In genomic region chr1:167227934-167228378, GRCh38 we compare ENCODE assay signal across 14 cellular contexts. TPM values are rescaled to one million over a fixed set of nuclear protein-coding genes. Genes with fewer than 3 reads are reported as not detected.
A peak's percentile ranks its signal among the peaks of the same experiment; 100 is the strongest.
DNase-seq lines count a peak whose midpoint lies in the region; ATAC-seq, FAIRE-seq and TF ChIP-seq lines count a peak whose summit lies in the region.
"Had no signal": no experiment of that assay in that cellular context is flagged by ENCODE, and none has a peak within 500 bp of the region (broad histone marks: within the 10 kb centered on the region; RNA-seq: fewer than 3 reads in every experiment).

No MANE protein-coding gene starts in this region.

- H3K27ac ChIP-seq in HEK293 (ENCODE audit: extremely low read depth, low read depth, low read length) (no peak overlapping the region), mesodermal cell (ENCODE audit: low read depth, low read length, severe bottlenecking) (peak overlapping the region; percentile 13)

- CTCF ChIA-PET in HEK293 (lab: Yijun Ruan, JAX): interaction anchor here (0.6 kb wide), 2 partner anchors 9 to 460 kb away, joined by 3 read pairs; no protein-coding TSS in a partner anchor

- H3K4me3 ChIP-seq in HEK293 (ENCODE audit: low read depth, low read length) (no peak overlapping the region), bronchial epithelial cell (ENCODE audit: low read depth, low read length) (no peak overlapping the region), mesodermal cell (ENCODE audit: extremely low read depth, insufficient read depth, low read length, poor library complexity, severe bottlenecking) (no peak overlapping the region)

- 30 to 31% methylated on average over 2 of the region's 2 CpGs for WGBS in mesodermal cell (ENCODE audit: insufficient coverage in 2 of 2), 2 experiments

- H3K9me3 ChIP-seq in HEK293 (ENCODE audit: control insufficient read depth, insufficient read depth, low read depth, low read length) (no peaks in the 10 kb centered on the region), mesodermal cell (ENCODE audit: control insufficient read depth, low read length) (no peaks in the 10 kb centered on the region)

- no peaks in the 10 kb centered on the region for H3K27me3 ChIP-seq in bronchial epithelial cell (ENCODE audit: control insufficient read depth, insufficient read depth, low read length)

- POLR2A ChIA-PET in HEK293 (lab: Yijun Ruan, JAX): no interaction called here

- no peak for FAIRE-seq in bronchial epithelial cell (lab: Jason Lieb, UNC)
- FAIRE-seq: endometrium had no signal

- peak; percentile 36 for DNase-seq in NCI-H226
- peak; percentile 64 for DNase-seq in bronchial epithelial cell (ENCODE audit: low read depth)
- DNase-seq in GM13976 (ENCODE audit: low spot score): no peak
- DNase-seq: activated CD8-positive, alpha-beta memory T cell treated with anti-CD3 and anti-CD28 coated beads for 24 hours; C1 segment of cervical spinal cord; head of caudate nucleus; NCI-H1105 treated with DMSO at 0.1 percent for 48 hours; NCI-H510A treated with DMSO at 0.1 percent for 48 hours; T1000 had no signal

- H3K36me3 ChIP-seq in HEK293 (ENCODE audit: control insufficient read depth in 2 of 2, insufficient read depth in 1 of 2, low read length in 2 of 2) (no peaks in the 10 kb centered on the region), bronchial epithelial cell (ENCODE audit: control insufficient read depth, insufficient read depth, low read length) (no peaks in the 10 kb centered on the region), mesodermal cell (ENCODE audit: control insufficient read depth, insufficient read depth, low read length) (no peaks in the 10 kb centered on the region)

- in situ Hi-C loops in GM13976 (cut with MboI; ENCODE audit: low sequenced_read_pairs, unreplicated experiment): no loop called here

- TF ChIP-seq CTCF in HEK293 (tag by site-specific recombination; IDR thresholded peaks at IDR 0.05) (no peak), bronchial epithelial cell (IDR thresholded peaks at IDR 0.05; ENCODE audit: insufficient read depth, low read length, severe bottlenecking) (no peak), GM13976 (IDR thresholded peaks at IDR 0.05; ENCODE audit: borderline replicate concordance, control extremely low read depth, extremely low read depth, insufficient read depth, missing control alignments) (no peak)

- no peak for ATAC-seq in HG03135 (IDR thresholded peaks at IDR 0.05; ENCODE audit: unreplicated experiment)
- no peak for ATAC-seq in activated CD4-positive, CD25-positive, alpha-beta regulatory T cell treated with anti-CD3 and anti-CD28 coated beads, Interleukin-2, amount 50 U/mL, for 24 hours

- H3K4me1 ChIP-seq in HEK293 (ENCODE audit: control insufficient read depth, insufficient read depth, low read length): peaks cover 33% of the 10 kb centered on the region
- peaks cover 15% of the 10 kb centered on the region for H3K4me1 ChIP-seq in mesodermal cell (ENCODE audit: control insufficient read depth, insufficient read depth, low read length, poor library complexity, severe bottlenecking)

TF ChIP-seq in HEK293, 187 proteins besides CTCF, POLR2A, EP300 and RAD21:
- TF ChIP-seq ZNF426 (tag by site-specific recombination; IDR thresholded peaks at IDR 0.05) (no peak), PRDM1 (tag by site-specific recombination; IDR thresholded peaks at IDR 0.05) (0 out of 2 replicates have a peak, but pooled peaks have one; percentile 6), ZNF654 (tag by site-specific recombination; IDR thresholded peaks at IDR 0.05; ENCODE audit: low read depth) (no peak), KLF8 (tag by site-specific recombination; IDR thresholded peaks at IDR 0.05) (no peak)
TF ChIP-seq in HEK293: peak in this region for 1.

RNA-seq across cellular contexts. Expression of gene POU2F1, which starts 7.3 kb away (rescaled TPM):
- total RNA-seq in bronchial epithelial cell: 3.9 and 5.1 TPM in 2 replicates
- 14.2 TPM for polyA plus RNA-seq in mesodermal cell (2013, experiment 1 of 2)
- polyA plus RNA-seq in mesodermal cell (2013, experiment 2 of 2): 9.0 TPM
